Comparison of ENCODE assay signal across 13 cellular contexts in genomic region chr6:140711019-140711613, GRCh38.
DNase-seq lines count a peak whose midpoint lies in the region; ATAC-seq lines count a peak whose summit lies in the region.
"Had no signal": no experiment of that assay in that cellular context is flagged by ENCODE, and none has a peak within 500 bp of the region (broad histone marks: within the 10 kb centered on the region; RNA-seq: fewer than 3 reads in every experiment).

No MANE protein-coding gene starts in this region.

- ATAC-seq in GM19452 (IDR thresholded peaks at IDR 0.05; ENCODE audit: unreplicated experiment) (peak; percentile 67), HG03565 (IDR thresholded peaks at IDR 0.05; ENCODE audit: unreplicated experiment) (peak; percentile 76), HG03025 (IDR thresholded peaks at IDR 0.05; ENCODE audit: low FRiP score, unreplicated experiment) (no peak)
- peak; percentile 69 for ATAC-seq in activated T-helper 17 cell treated with anti-CD3 and anti-CD28 coated beads, Interleukin-2, amount 50 U/mL, for 72 hours (replicated peaks)
- ATAC-seq: activated T-cell treated with anti-CD3 and anti-CD28 coated beads, Interleukin-2, amount 50 U/mL, for 4 hours; left ventricle myocardium superior had no signal

- no peaks in the 10 kb centered on the region for H3K36me3 Mint-ChIP-seq in activated T-helper 17 cell treated with anti-CD3 and anti-CD28 coated beads, Interleukin-2, amount 50 U/mL, for 72 hours (ENCODE audit: low read depth)

- H3K4me3 Mint-ChIP-seq in activated T-helper 17 cell treated with anti-CD3 and anti-CD28 coated beads, Interleukin-2, amount 50 U/mL, for 72 hours = no peak overlapping the region
- H3K4me3 Mint-ChIP-seq: activated T-cell treated with anti-CD3 and anti-CD28 coated beads, Interleukin-2, amount 50 U/mL, for 4 hours had no signal

- H3K27ac Mint-ChIP-seq in activated T-helper 17 cell treated with anti-CD3 and anti-CD28 coated beads, Interleukin-2, amount 50 U/mL, for 72 hours = no peak overlapping the region

- DNase-seq in DMS 273 (lab: John Stamatoyannopoulos, UW; ENCODE audit: unreplicated experiment) (peak; percentile 19), DMS 273 treated with DMSO at 0.1 percent for 48 hours (lab: John Stamatoyannopoulos, UW) (no peak), NCI-H510A (lab: John Stamatoyannopoulos, UW) (no peak)
- no peak for DNase-seq in central memory CD4-positive, alpha-beta T cell
- DNase-seq: activated T-cell treated with anti-CD3 and anti-CD28 coated beads, Interleukin-2, amount 50 U/mL, for 4 hours; head of caudate nucleus; left ventricle myocardium superior; NCI-H2081 treated with DMSO at 0.1 percent for 48 hours; thyroid gland had no signal

- H3K9me3 Mint-ChIP-seq in activated T-helper 17 cell treated with anti-CD3 and anti-CD28 coated beads, Interleukin-2, amount 50 U/mL, for 72 hours = peaks cover under 1% of the 10 kb centered on the region

- no peaks in the 10 kb centered on the region for H3K27me3 Mint-ChIP-seq in activated T-helper 17 cell treated with anti-CD3 and anti-CD28 coated beads, Interleukin-2, amount 50 U/mL, for 72 hours

- no peaks in the 10 kb centered on the region for H3K4me1 Mint-ChIP-seq in activated T-helper 17 cell treated with anti-CD3 and anti-CD28 coated beads, Interleukin-2, amount 50 U/mL, for 72 hours
